8 cellular contexts compared by ENCODE assay signal in genomic region chr15:41115652-41116115, GRCh38. TPM values are rescaled to one million over a fixed set of nuclear protein-coding genes. Genes with fewer than 3 reads are reported as not detected.
DNase-seq lines count a peak whose midpoint lies in the region; ATAC-seq, FAIRE-seq and TF ChIP-seq lines count a peak whose summit lies in the region.

No MANE protein-coding gene starts in this region.

- peaks cover 3% of the 10 kb centered on the region for H3K4me1 Mint-ChIP-seq in glutamatergic neuron (ENCODE audit: low read depth, unreplicated experiment)

- H3K4me3 ChIP-seq in pancreas (peak overlapping the region; percentile 82 to 86 (median 85)), transverse colon (peak overlapping the region; percentile 69 to 89 (median 89))

- 0 to 1% methylated on average over 28 to 46 of the region's 46 CpGs for WGBS in pancreas, 2 donors
- WGBS in transverse colon (ENCODE audit: low coverage in 1 of 2), 2 donors = 0% methylated on average over 39 of the region's 46 CpGs; no CpG with 5 or more reads in 1 of the 2 donors

- no peak for TF ChIP-seq POLR2A in transverse colon (IDR thresholded peaks at IDR 0.05)

- ATAC-seq in GM19035 (IDR thresholded peaks at IDR 0.05; ENCODE audit: unreplicated experiment) (peak; percentile 42), HG03342 (IDR thresholded peaks at IDR 0.05; ENCODE audit: unreplicated experiment) (peak; percentile 47), pancreas (peak; percentile 57 to 71 (median 64))

- H3K27ac ChIP-seq in pancreas = peak overlapping the region; percentile 98 to 99 (median 99)
- peak overlapping the region; percentile 96 to 99 (median 98) for H3K27ac ChIP-seq in transverse colon

- no peak for TF ChIP-seq CTCF in glutamatergic neuron (IDR thresholded peaks at IDR 0.05; ENCODE audit: partially characterized antibody, unreplicated experiment)
- TF ChIP-seq CTCF in pancreas (IDR thresholded peaks at IDR 0.05) = no peak
- no peak for TF ChIP-seq CTCF in transverse colon (IDR thresholded peaks at IDR 0.05)

- no peak for FAIRE-seq in pancreas (lab: Jason Lieb, UNC)

- H3K9me3 Mint-ChIP-seq in glutamatergic neuron (ENCODE audit: unreplicated experiment) = peaks cover 5% of the 10 kb centered on the region

- H3K27me3 ChIP-seq in pancreas = no peaks in the 10 kb centered on the region
- no peaks in the 10 kb centered on the region for H3K27me3 ChIP-seq in transverse colon

- H3K36me3 ChIP-seq in pancreas (no peaks in the 10 kb centered on the region), transverse colon (no peaks in the 10 kb centered on the region)

- H3K36me3 Mint-ChIP-seq in glutamatergic neuron (ENCODE audit: unreplicated experiment) = no peaks in the 10 kb centered on the region

- DNase-seq in AML-193 (lab: John Stamatoyannopoulos, UW) (peak; percentile 48), SHP77 (lab: John Stamatoyannopoulos, UW) (peak; percentile 18 to 45), glutamatergic neuron (peak; percentile 70), pancreas (peak; percentile 56 to 86 (median 68)), transverse colon (peak; percentile 70)
- DNase-seq in activated naive CD4-positive, alpha-beta T cell (lab: John Stamatoyannopoulos, UW) = peak; percentile 52 to 61 (median 60)

- H3K27ac Mint-ChIP-seq in glutamatergic neuron (ENCODE audit: unreplicated experiment) = peak overlapping the region; percentile 93

- TF ChIP-seq EP300 in transverse colon (IDR thresholded peaks at IDR 0.05; ENCODE audit: low read depth) = no peak

- intact Hi-C loops in pancreas (cut with DNase I) (no loop called here), transverse colon (cut with DNase I; ENCODE audit: low total_unique reads) (loop anchor here (2.0 to 5.0 kb wide), 2 partner anchors 115 to 307 kb away; partner anchors contain the start of genes CHP1 and EXD1)

- H3K27me3 Mint-ChIP-seq in glutamatergic neuron (ENCODE audit: unreplicated experiment) = no peaks in the 10 kb centered on the region

- peak overlapping the region; percentile 95 for H3K4me3 Mint-ChIP-seq in glutamatergic neuron (ENCODE audit: unreplicated experiment)

- H3K9me3 ChIP-seq in pancreas (no peaks in the 10 kb centered on the region), transverse colon (no peaks in the 10 kb centered on the region)

- peaks cover 0 to 16% (median 0%) of the 10 kb centered on the region in 3 donors for H3K4me1 ChIP-seq in pancreas
- peaks cover 4 to 19% (median 8%) of the 10 kb centered on the region in 4 donors for H3K4me1 ChIP-seq in transverse colon

- in situ Hi-C loops in transverse colon (cut with MboI; ENCODE audit: low pct_ligation_motif_present in 1 of 4, low pct_unique_long_range_greater_than_20kb in 1 of 4, low sequenced_read_pairs in 3 of 4) = no loop called here

RNA-seq across cellular contexts. Expression of gene INO80, which starts 0.4 kb away (rescaled TPM):
- 20.4 TPM for total RNA-seq in glutamatergic neuron (ENCODE audit: unreplicated experiment)
- 10 to 100 TPM in 3 of 6 donors, 1 to 10 TPM in 3; 6.8 to 11.7 (median 9.1) TPM for total RNA-seq in pancreas
- polyA plus RNA-seq in pancreas = 1 to 10 TPM; 4.7 to 5.5 TPM
- total RNA-seq in transverse colon = 10 to 100 TPM; 21.8 to 69.1 (median 29.8) TPM

Comparison
In these comparisons a context has a peak if more than half of its experiments do, and no peak if none do; other contexts are left out.
1. Peak in every context shown above with its lines: DNase-seq, ATAC-seq, H3K4me3 ChIP-seq and H3K27ac ChIP-seq.